Comparison of ENCODE assay signal across 1 cellular context in genomic region chr12:31324116-31324844, GRCh38.
TF ChIP-seq lines count a peak whose summit lies in the region.

No MANE protein-coding gene starts in this region.

TF ChIP-seq in HepG2, 621 proteins besides CTCF, POLR2A, EP300 and RAD21 (continued from another document and continues in another):
- 0 out of 2 replicates have a peak, but pooled peaks have one; percentile 10 for TF ChIP-seq CREBL2 (CRISPR knock-in tag; IDR thresholded peaks at IDR 0.05; ENCODE audit: borderline replicate concordance)
- TF ChIP-seq CAMTA2 (CRISPR knock-in tag; IDR thresholded peaks at IDR 0.05; ENCODE audit: borderline replicate concordance): 0 out of 2 replicates have a peak, but pooled peaks have one; percentile 35
- TF ChIP-seq YEATS4 (CRISPR knock-in tag; IDR thresholded peaks at IDR 0.05; ENCODE audit: borderline replicate concordance): peak; percentile 70
- no peak for TF ChIP-seq ARID2 (CRISPR knock-in tag; IDR thresholded peaks at IDR 0.05; ENCODE audit: borderline replicate concordance)
- 0 out of 2 replicates have a peak, but pooled peaks have one; percentile 66 for TF ChIP-seq ZNF30 (CRISPR knock-in tag; IDR thresholded peaks at IDR 0.05)
- TF ChIP-seq ATF7 (IDR thresholded peaks at IDR 0.05): peak; percentile 10; the same call in 1 of the 2 replicates
- TF ChIP-seq ATF7 (CRISPR knock-in tag; IDR thresholded peaks at IDR 0.05): no peak
- no peak for TF ChIP-seq SATB2 (CRISPR knock-in tag; IDR thresholded peaks at IDR 0.05)
- TF ChIP-seq GABPB1 (CRISPR knock-in tag; IDR thresholded peaks at IDR 0.05): peak; percentile 52; the same call in 1 of the 2 replicates
- 0 out of 2 replicates have a peak, but pooled peaks have one; percentile 7 for TF ChIP-seq SIX1 (CRISPR knock-in tag; IDR thresholded peaks at IDR 0.05; ENCODE audit: borderline replicate concordance)
- TF ChIP-seq ZBTB34 (CRISPR knock-in tag; IDR thresholded peaks at IDR 0.05): no peak
- TF ChIP-seq ZNF644 (CRISPR knock-in tag; IDR thresholded peaks at IDR 0.05; ENCODE audit: low read depth): no peak
- no peak for TF ChIP-seq HMGXB3 (CRISPR knock-in tag; IDR thresholded peaks at IDR 0.05; ENCODE audit: borderline replicate concordance)
- TF ChIP-seq XBP1 (CRISPR knock-in tag; IDR thresholded peaks at IDR 0.05): no peak
- TF ChIP-seq ZNF878 (CRISPR knock-in tag; IDR thresholded peaks at IDR 0.05): no peak
- 0 out of 2 replicates have a peak, but pooled peaks have one; percentile 9 for TF ChIP-seq RXRB (CRISPR knock-in tag; IDR thresholded peaks at IDR 0.05; ENCODE audit: borderline replicate concordance)
- no peak for TF ChIP-seq FOXO1 (CRISPR knock-in tag; IDR thresholded peaks at IDR 0.05)
- TF ChIP-seq CENPBD1 (CRISPR knock-in tag; IDR thresholded peaks at IDR 0.05; ENCODE audit: borderline replicate concordance, low read depth): no peak
- 0 out of 2 replicates have a peak, but pooled peaks have one; percentile 28 for TF ChIP-seq PHF21A (CRISPR knock-in tag; IDR thresholded peaks at IDR 0.05)
- TF ChIP-seq TAF1 (CRISPR knock-in tag; IDR thresholded peaks at IDR 0.05): peak; percentile 61
- peak; percentile 9; the same call in 1 of the 2 replicates for TF ChIP-seq MNT (IDR thresholded peaks at IDR 0.05)
- no peak for TF ChIP-seq ISX (CRISPR knock-in tag; conservative IDR thresholded peaks at IDR 0.05)
- 0 out of 2 replicates have a peak, but pooled peaks have one; percentile 24 for TF ChIP-seq NFAT5 (CRISPR knock-in tag; IDR thresholded peaks at IDR 0.05)
- 0 out of 2 replicates have a peak, but pooled peaks have one; percentile 27 for TF ChIP-seq LBX2 (CRISPR knock-in tag; IDR thresholded peaks at IDR 0.05; ENCODE audit: borderline replicate concordance)
- TF ChIP-seq KAT7 (CRISPR knock-in tag; IDR thresholded peaks at IDR 0.05; ENCODE audit: borderline replicate concordance): peak; percentile 33; the same call in 1 of the 2 replicates
- peak; percentile 39 for TF ChIP-seq ASH2L (IDR thresholded peaks at IDR 0.05; ENCODE audit: insufficient read length, low read depth, low read length)
- TF ChIP-seq SRF (IDR thresholded peaks at IDR 0.05; ENCODE audit: low read depth, low read length): no peak
- TF ChIP-seq ZNF740 (CRISPR knock-in tag; IDR thresholded peaks at IDR 0.05): no peak; the same call in 1 of the 2 replicates
- TF ChIP-seq HDAC1 (CRISPR knock-in tag; IDR thresholded peaks at IDR 0.05): peak; percentile 31; the same call in 1 of the 2 replicates
- TF ChIP-seq PRPF4 (IDR thresholded peaks at IDR 0.05; ENCODE audit: low read depth, low read length, poor library complexity, severe bottlenecking): no peak
- 0 out of 2 replicates have a peak, but pooled peaks have one; percentile 45 for TF ChIP-seq POGK (CRISPR knock-in tag; conservative IDR thresholded peaks at IDR 0.05)
- TF ChIP-seq GTF3A (CRISPR knock-in tag; conservative IDR thresholded peaks at IDR 0.05): no peak
- 0 out of 2 replicates have a peak, but pooled peaks have one; percentile 3 for TF ChIP-seq ZNF431 (CRISPR knock-in tag; IDR thresholded peaks at IDR 0.05; ENCODE audit: borderline replicate concordance, low read depth)
- TF ChIP-seq ZNF142 (CRISPR knock-in tag; IDR thresholded peaks at IDR 0.05): peak; percentile 95
- peak; percentile 56 for TF ChIP-seq AGO2 (optimal IDR thresholded peaks at IDR 0.05; ENCODE audit: low read depth, low read length)
